ENCODE assay signal across 2 cellular contexts in genomic region chr2:218873359-218874194, GRCh38.
TF ChIP-seq lines count a peak whose summit lies in the region.

No MANE protein-coding gene starts in this region.

TF ChIP-seq in GM23338, 12 proteins besides CTCF, POLR2A, EP300 and RAD21:
- TF ChIP-seq POLR2AphosphoS5 (IDR thresholded peaks at IDR 0.05; ENCODE audit: low read depth) (no peak), EZH2phosphoT487 (IDR thresholded peaks at IDR 0.05; ENCODE audit: unreplicated experiment) (peak; percentile 99), EZH2 (IDR thresholded peaks at IDR 0.05; ENCODE audit: low read depth, unreplicated experiment) (peak; percentile 82), CREB1 (CRISPR knock-in tag; IDR thresholded peaks at IDR 0.05; ENCODE audit: low read depth) (no peak), ZNF331 (CRISPR knock-in tag; IDR thresholded peaks at IDR 0.05; ENCODE audit: low read depth) (no peak)

TF ChIP-seq in GM12878, 131 proteins besides CTCF, POLR2A, EP300 and RAD21:
- TF ChIP-seq SUZ12 (IDR thresholded peaks at IDR 0.05; ENCODE audit: unreplicated experiment) (peak; percentile 66), NFYA (IDR thresholded peaks at IDR 0.05; ENCODE audit: borderline replicate concordance, low read depth, low read length) (no peak), RAD51 (IDR thresholded peaks at IDR 0.05) (no peak), ZNF207 (IDR thresholded peaks at IDR 0.05; ENCODE audit: borderline replicate concordance) (no peak), ZNF592 (IDR thresholded peaks at IDR 0.05) (no peak), SMAD1 (IDR thresholded peaks at IDR 0.05; ENCODE audit: low read depth, partially characterized antibody) (no peak), CEBPB (IDR thresholded peaks at IDR 0.05; ENCODE audit: borderline replicate concordance in 1 of 2, low read depth in 2 of 2, low read length in 2 of 2) (no peak), GATAD2B (conservative IDR thresholded peaks at IDR 0.05; ENCODE audit: low read depth) (no peak), ZBTB11 (CRISPR knock-in tag; IDR thresholded peaks at IDR 0.05) (no peak), CHD1 (IDR thresholded peaks at IDR 0.05; ENCODE audit: low read depth, low read length) (no peak), ESRRA (IDR thresholded peaks at IDR 0.05; ENCODE audit: low read length) (no peak), HDAC6 (IDR thresholded peaks at IDR 0.05; ENCODE audit: unreplicated experiment) (peak; percentile 78)
